In the genomic region with DNA sequence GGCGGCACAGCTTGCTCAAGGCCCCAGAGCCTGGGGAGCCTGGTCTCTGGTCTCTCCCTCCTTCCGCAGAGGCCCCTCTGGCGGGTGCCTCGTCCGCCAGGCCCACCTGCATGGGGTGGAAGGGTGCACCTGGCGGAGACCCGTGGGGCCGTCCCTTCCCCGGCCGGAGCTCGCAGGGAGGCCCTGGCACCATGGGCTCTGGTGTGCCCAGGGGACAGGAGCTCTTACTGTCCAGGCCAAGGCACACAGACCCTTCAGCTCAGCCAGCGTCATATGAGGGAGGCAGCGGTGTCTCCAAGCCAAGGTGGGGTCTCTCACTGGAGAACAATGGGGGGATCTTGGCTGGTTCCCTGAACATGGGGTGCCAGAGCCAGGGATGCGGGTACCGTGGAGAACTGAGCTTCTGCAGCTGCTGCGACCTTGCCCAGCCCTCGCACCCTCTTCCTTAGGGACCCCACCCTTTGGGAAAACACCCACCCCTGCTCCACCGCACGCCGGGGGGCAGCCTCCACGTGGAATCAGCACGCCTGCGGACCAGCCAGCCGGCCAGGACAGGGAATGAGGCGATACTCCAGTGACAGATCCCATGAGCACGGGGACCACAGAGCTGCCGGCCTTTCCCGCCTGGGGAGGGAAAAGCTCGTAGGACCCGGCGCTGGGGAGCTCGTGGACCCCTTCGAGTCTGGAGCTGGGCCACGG, we compare ENCODE assay signal across 1 cellular context.
TF ChIP-seq lines count a peak whose summit lies in the region.

No MANE protein-coding gene starts in this region.

TF ChIP-seq in H1, 55 proteins besides CTCF, POLR2A, EP300 and RAD21 (continued from another document):
- TF ChIP-seq, protein P1, sequence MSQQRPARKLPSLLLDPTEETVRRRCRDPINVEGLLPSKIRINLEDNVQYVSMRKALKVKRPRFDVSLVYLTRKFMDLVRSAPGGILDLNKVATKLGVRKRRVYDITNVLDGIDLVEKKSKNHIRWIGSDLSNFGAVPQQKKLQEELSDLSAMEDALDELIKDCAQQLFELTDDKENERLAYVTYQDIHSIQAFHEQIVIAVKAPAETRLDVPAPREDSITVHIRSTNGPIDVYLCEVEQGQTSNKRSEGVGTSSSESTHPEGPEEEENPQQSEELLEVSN (IDR thresholded peaks at IDR 0.05) = no peak
- TF ChIP-seq, protein P2, sequence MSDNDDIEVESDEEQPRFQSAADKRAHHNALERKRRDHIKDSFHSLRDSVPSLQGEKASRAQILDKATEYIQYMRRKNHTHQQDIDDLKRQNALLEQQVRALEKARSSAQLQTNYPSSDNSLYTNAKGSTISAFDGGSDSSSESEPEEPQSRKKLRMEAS (IDR thresholded peaks at IDR 0.05) = no peak
